ENCODE assay signal across 1 cellular context in the genomic region with DNA sequence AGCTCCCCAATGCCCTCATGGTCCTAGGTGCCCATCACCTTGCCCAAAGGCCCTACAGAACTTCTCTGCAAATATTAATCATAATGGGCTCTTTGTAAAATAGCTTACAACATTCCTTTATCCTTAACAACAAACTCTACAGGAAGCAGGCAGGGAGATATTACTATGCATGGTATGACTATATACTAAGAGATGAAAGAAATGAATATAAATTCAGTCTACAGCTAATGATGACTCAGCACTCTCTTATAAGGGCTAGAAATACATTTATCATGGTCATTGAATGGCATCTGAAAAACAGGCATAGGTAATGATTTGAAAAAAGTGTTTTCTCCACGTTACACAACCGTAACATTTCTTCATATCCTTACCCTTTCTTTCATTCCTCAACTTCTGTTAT.
A peak's percentile ranks its signal among the peaks of the same experiment; 100 is the strongest.
TF ChIP-seq lines count a peak whose summit lies in the region.

No MANE protein-coding gene starts in this region.

TF ChIP-seq in SK-N-SH, 30 proteins besides CTCF, POLR2A, EP300 and RAD21 (continued from another document):
- TF ChIP-seq USF1 (IDR thresholded peaks at IDR 0.05; ENCODE audit: borderline replicate concordance, low read depth) (no peak), SMC3 (IDR thresholded peaks at IDR 0.05; ENCODE audit: low read depth, low read length) (no peak), MXI1 (IDR thresholded peaks at IDR 0.05; ENCODE audit: low read depth, low read length) (no peak), TEAD4 (IDR thresholded peaks at IDR 0.05; ENCODE audit: borderline replicate concordance, insufficient read depth) (peak; percentile 59; the same call in 1 of the 2 replicates), GABPA (IDR thresholded peaks at IDR 0.05; ENCODE audit: low read depth) (no peak), TCF12 (IDR thresholded peaks at IDR 0.05) (peak; percentile 71; the same call in 1 of the 2 replicates)
- TF ChIP-seq, protein P1, sequence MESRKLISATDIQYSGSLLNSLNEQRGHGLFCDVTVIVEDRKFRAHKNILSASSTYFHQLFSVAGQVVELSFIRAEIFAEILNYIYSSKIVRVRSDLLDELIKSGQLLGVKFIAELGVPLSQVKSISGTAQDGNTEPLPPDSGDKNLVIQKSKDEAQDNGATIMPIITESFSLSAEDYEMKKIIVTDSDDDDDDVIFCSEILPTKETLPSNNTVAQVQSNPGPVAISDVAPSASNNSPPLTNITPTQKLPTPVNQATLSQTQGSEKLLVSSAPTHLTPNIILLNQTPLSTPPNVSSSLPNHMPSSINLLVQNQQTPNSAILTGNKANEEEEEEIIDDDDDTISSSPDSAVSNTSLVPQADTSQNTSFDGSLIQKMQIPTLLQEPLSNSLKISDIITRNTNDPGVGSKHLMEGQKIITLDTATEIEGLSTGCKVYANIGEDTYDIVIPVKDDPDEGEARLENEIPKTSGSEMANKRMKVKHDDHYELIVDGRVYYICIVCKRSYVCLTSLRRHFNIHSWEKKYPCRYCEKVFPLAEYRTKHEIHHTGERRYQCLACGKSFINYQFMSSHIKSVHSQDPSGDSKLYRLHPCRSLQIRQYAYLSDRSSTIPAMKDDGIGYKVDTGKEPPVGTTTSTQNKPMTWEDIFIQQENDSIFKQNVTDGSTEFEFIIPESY (IDR thresholded peaks at IDR 0.05; ENCODE audit: borderline replicate concordance, low read depth) = 0 out of 2 replicates have a peak, but pooled peaks have one; percentile 22
